7 cellular contexts compared by ENCODE assay signal in genomic region chr13:33817513-33817842, GRCh38. TPM values are rescaled to one million over a fixed set of nuclear protein-coding genes. Genes with fewer than 3 reads are reported as not detected.
A peak's percentile ranks its signal among the peaks of the same experiment; 100 is the strongest.
DNase-seq lines count a peak whose midpoint lies in the region; ATAC-seq and TF ChIP-seq lines count a peak whose summit lies in the region.

No MANE protein-coding gene starts in this region.

- no peak for TF ChIP-seq CTCF in astrocyte of the spinal cord (IDR thresholded peaks at IDR 0.05; ENCODE audit: low read depth, low read length)
- TF ChIP-seq CTCF in mesothelial cell of epicardium (IDR thresholded peaks at IDR 0.05; ENCODE audit: unreplicated experiment), result no peak

- peak overlapping the region; percentile 94 for H3K27ac Mint-ChIP-seq in mesothelial cell of epicardium

- DNase-seq in astrocyte of the spinal cord (ENCODE audit: low read depth, low spot score), result no peak
- no peak for DNase-seq in mesothelial cell of epicardium (ENCODE audit: low spot score in 2 of 2, unreplicated experiment in 2 of 2)
- DNase-seq in cortex of kidney (lab: John Stamatoyannopoulos, UW), result no peak
- DNase-seq in mucosa of gallbladder (ENCODE audit: low spot score), result no peak

- no peaks in the 10 kb centered on the region for H3K9me3 Mint-ChIP-seq in mesothelial cell of epicardium

- peaks cover 12% of the 10 kb centered on the region for H3K27me3 Mint-ChIP-seq in mesothelial cell of epicardium (ENCODE audit: low read depth)

- H3K4me3 ChIP-seq in astrocyte of the spinal cord (ENCODE audit: low read depth, low read length), result peak overlapping the region; percentile 90

- ATAC-seq in GM18909 (IDR thresholded peaks at IDR 0.05; ENCODE audit: poor library complexity, unreplicated experiment) (peak; percentile 13), HG03432 (IDR thresholded peaks at IDR 0.05; ENCODE audit: unreplicated experiment) (peak; percentile 1), HG02840 (IDR thresholded peaks at IDR 0.05; ENCODE audit: low FRiP score, unreplicated experiment) (no peak)

- H3K4me1 Mint-ChIP-seq in mesothelial cell of epicardium, result peaks cover 15% of the 10 kb centered on the region

- no peaks in the 10 kb centered on the region for H3K36me3 Mint-ChIP-seq in mesothelial cell of epicardium

- in situ Hi-C loops in astrocyte of the spinal cord (cut with HindIII; ENCODE audit: low sequenced_read_pairs), result no loop called here

- H3K4me3 Mint-ChIP-seq in mesothelial cell of epicardium, result peak overlapping the region; percentile 83

RNA-seq across cellular contexts. Expression of gene RFC3, which starts 0.5 kb away (rescaled TPM):
- 18.5 to 20.4 TPM (median 19.7 TPM) in 3 replicates for total RNA-seq in mesothelial cell of epicardium
- total RNA-seq in mucosa of gallbladder, result 3.7 TPM
